ENCODE assay signal across 8 cellular contexts in the genomic region with DNA sequence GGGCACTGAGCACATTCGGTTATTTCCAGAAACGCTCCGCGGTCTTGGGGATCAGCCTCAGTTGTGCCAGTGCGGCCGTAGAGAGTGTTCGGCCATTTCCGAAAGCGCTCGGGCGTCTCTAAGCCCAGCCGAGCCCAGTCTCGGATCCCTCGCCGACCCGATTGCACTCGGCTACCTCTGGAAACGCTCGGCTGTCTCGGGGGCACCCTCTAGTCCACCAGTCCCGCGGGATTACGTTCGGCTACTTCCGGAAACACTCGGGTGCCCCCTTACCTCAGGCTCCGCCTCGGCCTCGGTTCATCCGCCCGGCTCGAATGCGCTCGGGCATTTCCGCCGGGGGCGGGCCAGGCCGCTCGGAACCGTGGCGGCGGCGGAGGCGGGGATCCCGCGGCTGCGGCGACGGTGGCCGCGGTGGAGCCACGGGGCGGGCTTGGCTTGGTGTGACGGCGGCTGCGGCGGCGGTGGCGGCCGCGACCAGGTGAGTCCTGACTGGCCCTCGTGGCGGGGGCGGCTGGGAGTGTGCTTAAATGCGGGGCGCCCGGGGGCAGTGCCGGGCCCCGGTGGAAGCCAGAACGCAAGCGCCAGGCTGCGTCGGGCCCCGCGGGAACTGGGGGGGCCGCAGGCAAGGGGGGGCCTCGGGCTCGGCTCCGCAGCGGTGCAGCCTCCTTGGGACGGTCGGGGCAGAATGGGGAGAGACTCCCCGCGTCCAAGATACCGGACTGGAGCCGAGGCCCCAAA. TPM values are rescaled to one million over a fixed set of nuclear protein-coding genes. Genes with fewer than 3 reads are reported as not detected.
A peak's percentile ranks its signal among the peaks of the same experiment; 100 is the strongest.
DNase-seq lines count a peak whose midpoint lies in the region; ATAC-seq and TF ChIP-seq lines count a peak whose summit lies in the region.

A gene (plus strand): TSS at position 347 of the 738 bp plus-strand sequence. CDS start 2,717 bp downstream, outside the sequence.

- 0% methylated on average over 73 to 86 of the region's 86 CpGs for WGBS in heart right ventricle, 2 donors

- intact Hi-C loops in heart right ventricle (cut with DNase I): loop anchor here in 4 of 10 donors (1.0 to 5.0 kb wide), 3 partner anchors 36 to 72 kb away; no protein-coding TSS in a partner anchor

- H3K4me1 ChIP-seq in heart right ventricle: peaks cover 10 to 50% (median 40%) of the 10 kb centered on the region in 9 donors

- H3K36me3 ChIP-seq in heart right ventricle: peaks cover 0 to 26% (median 0%) of the 10 kb centered on the region in 9 donors

- H3K27ac Mint-ChIP-seq in T-helper 17 cell (peak within 1 kb of the TSS; percentile 96), type B pancreatic cell (peak within 1 kb of the TSS; percentile 96)

- no peaks in the 10 kb centered on the region for H3K9me3 Mint-ChIP-seq in type B pancreatic cell

- H3K9me3 ChIP-seq in T-helper 17 cell (ENCODE audit: control insufficient read depth, low read length, poor library complexity, severe bottlenecking) (no peaks in the 10 kb centered on the region), heart right ventricle (no peaks in the 10 kb centered on the region)

- H3K27me3 ChIP-seq in heart right ventricle: no peaks in the 10 kb centered on the region

- H3K27me3 Mint-ChIP-seq in T-helper 17 cell (no peaks in the 10 kb centered on the region), type B pancreatic cell (no peaks in the 10 kb centered on the region)

- H3K36me3 Mint-ChIP-seq in T-helper 17 cell (ENCODE audit: low read depth) (no peaks in the 10 kb centered on the region), type B pancreatic cell (no peaks in the 10 kb centered on the region)

- ATAC-seq in GM18498 (IDR thresholded peaks at IDR 0.05; ENCODE audit: unreplicated experiment): peak; percentile 78
- peak; percentile 70 for ATAC-seq in HG02943 (IDR thresholded peaks at IDR 0.05; ENCODE audit: low read depth, unreplicated experiment)
- ATAC-seq in T-helper 17 cell: peak; percentile 88
- peak; percentile 89 to 95 (median 90) for ATAC-seq in heart right ventricle

- H3K4me3 ChIP-seq in heart right ventricle: peak within 1 kb of the TSS; percentile 79 to 96 (median 89)

- H3K27ac ChIP-seq in heart right ventricle: peak within 1 kb of the TSS; percentile 63 to 97 (median 94)

- H3K4me1 Mint-ChIP-seq in T-helper 17 cell (peaks cover 21% of the 10 kb centered on the region), type B pancreatic cell (ENCODE audit: unreplicated experiment) (peaks cover 23% of the 10 kb centered on the region)

- H3K4me3 Mint-ChIP-seq in T-helper 17 cell: peak within 1 kb of the TSS; percentile 92
- H3K4me3 Mint-ChIP-seq in type B pancreatic cell: peak within 1 kb of the TSS; percentile 94

- TF ChIP-seq CTCF in heart right ventricle (IDR thresholded peaks at IDR 0.05): no peak
- TF ChIP-seq CTCF in type B pancreatic cell (conservative IDR thresholded peaks at IDR 0.05): peak; percentile 4

- DNase-seq in NCI-H187 (lab: John Stamatoyannopoulos, UW) (peak; percentile 85 to 94), T-helper 17 cell (peak; percentile 95 to 100 (median 98)), amniotic stem cell (lab: John Stamatoyannopoulos, UW) (peak; percentile 98), heart right ventricle (peak; percentile 100), pons (ENCODE audit: low spot score) (peak; percentile 98), type B pancreatic cell (ENCODE audit: extremely low spot score, unreplicated experiment) (peak; percentile 100)

RNA-seq across cellular contexts. Expression of the gene that starts here (rescaled TPM):
- total RNA-seq in T-helper 17 cell (1 to 10 TPM; 8.6 to 9.1 TPM), heart right ventricle (10 to 100 TPM; 15.7 to 29.1 (median 22.3) TPM), type B pancreatic cell (ENCODE audit: low replicate concordance) (41.4 and 47.0 TPM in 2 replicates)
- 1 to 10 TPM; 2.3 to 6.7 TPM for polyA plus RNA-seq in heart right ventricle

Comparison
In these comparisons a context has a peak if more than half of its experiments do, and no peak if none do; other contexts are left out.
1. Peak in every context shown above with its lines: DNase-seq, ATAC-seq, H3K4me3 ChIP-seq and H3K27ac ChIP-seq.